In genomic region chr18:75045249-75045648, GRCh38 we compare ENCODE assay signal across 30 cellular contexts.
"Had no signal": no experiment of that assay in that cellular context is flagged by ENCODE, and none has a peak within 500 bp of the region (broad histone marks: within the 10 kb centered on the region; RNA-seq: fewer than 3 reads in every experiment).

No MANE protein-coding gene starts in this region.

- H3K27me3 Mint-ChIP-seq: memory B cell; naive thymus-derived CD4-positive, alpha-beta T cell; stimulated activated naive CD8-positive, alpha-beta T cell treated with anti-CD3 and anti-CD28 coated beads, Interleukin-15, Interleukin-2, amounts not matched to agents 100 ng/mL and 50 ng/mL, for 24 hours had no signal

- H3K9me3 Mint-ChIP-seq: memory B cell; naive thymus-derived CD4-positive, alpha-beta T cell; stimulated activated effector memory CD8-positive, alpha-beta T cell treated with anti-CD3 and anti-CD28 coated beads, Interleukin-12 subunit alpha, Interleukin-12 subunit beta, amount 100 ng/mL, for 72 hours; stimulated activated naive CD8-positive, alpha-beta T cell treated with anti-CD3 and anti-CD28 coated beads, Interleukin-15, Interleukin-2, amounts not matched to agents 100 ng/mL and 50 ng/mL, for 24 hours had no signal

- H3K4me3 Mint-ChIP-seq: memory B cell; naive thymus-derived CD4-positive, alpha-beta T cell; nephron; neural crest cell; stimulated activated effector memory CD8-positive, alpha-beta T cell treated with anti-CD3 and anti-CD28 coated beads, Interleukin-12 subunit alpha, Interleukin-12 subunit beta, amount 100 ng/mL, for 72 hours; stimulated activated naive CD8-positive, alpha-beta T cell treated with anti-CD3 and anti-CD28 coated beads, Interleukin-15, Interleukin-2, amounts not matched to agents 100 ng/mL and 50 ng/mL, for 24 hours had no signal

- FAIRE-seq: keratinocyte, pancreas, urothelium cell line had no signal

- DNase-seq: kidney glomerular epithelial cell; left cardiac atrium; midbrain; mucosa of descending colon; naive thymus-derived CD4-positive, alpha-beta T cell; nucleus accumbens; pancreas; posterior cingulate gyrus; retina; right cardiac atrium; spleen; stimulated activated CD4-positive, alpha-beta T cell treated with anti-CD3 and anti-CD28 coated beads, Interleukin-4, amount 100 ng/mL, for 24 hours; stimulated activated naive CD4-positive, alpha-beta T cell; tibial artery; trophoblast cell; upper lobe of right lung had no signal

- H3K27ac Mint-ChIP-seq: memory B cell; naive thymus-derived CD4-positive, alpha-beta T cell; stimulated activated effector memory CD8-positive, alpha-beta T cell treated with anti-CD3 and anti-CD28 coated beads, Interleukin-12 subunit alpha, Interleukin-12 subunit beta, amount 100 ng/mL, for 72 hours; stimulated activated naive CD8-positive, alpha-beta T cell treated with anti-CD3 and anti-CD28 coated beads, Interleukin-15, Interleukin-2, amounts not matched to agents 100 ng/mL and 50 ng/mL, for 24 hours had no signal

- H3K27me3 ChIP-seq: pancreas, spleen, suprapubic skin, tibial artery, upper lobe of right lung had no signal

- ATAC-seq: left cardiac atrium; left lobe of liver; mucosa of descending colon; naive thymus-derived CD4-positive, alpha-beta T cell; pancreas; right cardiac atrium; sciatic nerve; stimulated activated effector memory CD8-positive, alpha-beta T cell treated with anti-CD3 and anti-CD28 coated beads, Interleukin-12 subunit alpha, Interleukin-12 subunit beta, amount 100 ng/mL, for 72 hours; upper lobe of right lung had no signal

- H3K36me3 ChIP-seq: pancreas, prostate gland, suprapubic skin, thoracic aorta, upper lobe of right lung had no signal

- H3K9me3 ChIP-seq: mucosa of descending colon, pancreas, prostate gland, spleen, suprapubic skin, thoracic aorta, tibial artery, upper lobe of right lung had no signal

- H3K27ac ChIP-seq: pancreas, prostate gland, skin epidermis, spleen, suprapubic skin, thoracic aorta, tibial artery, upper lobe of right lung had no signal

- H3K4me3 ChIP-seq: lung, mucosa of descending colon, pancreas, prostate gland, skin epidermis, spleen, suprapubic skin, thoracic aorta, tibial artery, upper lobe of right lung had no signal

- H3K36me3 Mint-ChIP-seq: stimulated activated effector memory CD8-positive, alpha-beta T cell treated with anti-CD3 and anti-CD28 coated beads, Interleukin-12 subunit alpha, Interleukin-12 subunit beta, amount 100 ng/mL, for 72 hours had no signal

- H3K4me1 ChIP-seq: pancreas, prostate gland, spleen, suprapubic skin, tibial artery, upper lobe of right lung had no signal
